8 cellular contexts compared by ENCODE assay signal in the genomic region with DNA sequence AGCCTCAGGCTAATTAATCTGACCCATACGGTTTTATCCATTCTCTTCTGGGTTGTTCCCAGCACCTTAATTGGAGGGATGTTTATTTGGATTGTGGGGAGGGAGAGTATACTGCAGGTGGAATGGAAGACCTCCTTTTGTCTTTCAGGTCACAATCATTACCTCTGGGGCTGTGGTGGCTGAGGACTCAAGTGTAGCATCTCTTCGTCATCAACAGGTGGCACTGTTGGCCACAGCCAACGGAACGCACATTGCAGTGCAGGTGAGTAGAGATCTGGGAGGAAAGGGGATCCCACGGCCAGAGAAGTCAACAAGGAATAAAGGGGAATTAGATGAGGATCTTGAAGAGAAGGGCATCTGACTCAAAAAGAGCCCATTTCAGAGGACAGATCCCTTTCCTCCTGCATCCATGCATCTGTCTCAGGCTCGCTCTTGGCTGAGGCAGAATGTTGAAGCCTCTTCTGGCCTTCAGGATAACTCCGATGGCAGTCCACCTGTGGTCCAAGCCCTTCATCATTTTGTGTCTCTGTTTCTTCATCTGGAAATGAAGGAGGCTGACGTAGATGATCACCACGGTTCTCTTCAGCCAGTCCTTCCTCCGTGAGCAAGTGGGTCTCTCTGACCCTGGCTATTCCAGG. TPM values are rescaled to one million over a fixed set of nuclear protein-coding genes. Genes with fewer than 3 reads are reported as not detected.
A peak's percentile ranks its signal among the peaks of the same experiment; 100 is the strongest.
DNase-seq lines count a peak whose midpoint lies in the region; ATAC-seq, FAIRE-seq and TF ChIP-seq lines count a peak whose summit lies in the region.

No MANE protein-coding gene starts in this region.

- no peak overlapping the region for H3K27ac ChIP-seq in HepG2 (ENCODE audit: extremely low read length, insufficient read depth, low read length)

- no peaks in the 10 kb centered on the region for H3K9me3 Mint-ChIP-seq in type B pancreatic cell

- H3K36me3 Mint-ChIP-seq in type B pancreatic cell, result peaks cover 9% of the 10 kb centered on the region

- TF ChIP-seq CTCF in HepG2 (CRISPR knock-in tag; IDR thresholded peaks at IDR 0.05), result peak; percentile 96
- TF ChIP-seq CTCF in type B pancreatic cell (conservative IDR thresholded peaks at IDR 0.05), result peak; percentile 82

- TF ChIP-seq RAD21 in HepG2 (CRISPR knock-in tag; IDR thresholded peaks at IDR 0.05), result peak; percentile 71

- no peaks in the 10 kb centered on the region for H3K9me3 ChIP-seq in HepG2 (ENCODE audit: low read length)

- H3K4me3 Mint-ChIP-seq in type B pancreatic cell, result no peak overlapping the region

- CTCF ChIA-PET in HepG2 (lab: Yijun Ruan, JAX; ENCODE audit: low intra/inter-chr PET ratio, low total read pairs), result interaction anchor here (0.7 to 2.6 kb wide), 7 partner anchors 33 to 258 kb away, joined by 3 to 18 read pairs (median 3); partner anchors contain the start of genes PPARD and RPL10A

- ATAC-seq in HepG2, result peak; percentile 55
- no peak for ATAC-seq in HG02623 (IDR thresholded peaks at IDR 0.05; ENCODE audit: unreplicated experiment)

- no peak overlapping the region for H3K4me3 ChIP-seq in HepG2 (replicated peaks in 1 of 3; ENCODE audit: insufficient read depth in 1 of 3, low read depth in 2 of 3, low read length in 3 of 3)

- peak; percentile 100 for FAIRE-seq in HepG2 (lab: Jason Lieb, UNC)

- no peak overlapping the region for H2AFZ ChIP-seq in HepG2 (ENCODE audit: low read length)

- no peak for TF ChIP-seq POLR2A in HepG2 (IDR thresholded peaks at IDR 0.05; ENCODE audit: insufficient read depth in 1 of 2, low read depth in 2 of 2, low read length in 2 of 2)

- no TSS peak for BruUV-seq in HepG2 (replicated peaks; lab: Mats Ljungman, UMichigan)

- in situ Hi-C loops in HepG2 (cut with HindIII; ENCODE audit: extremely low pct_ligation_motif_present, low pct_unique_long_range_greater_than_20kb), result no loop called here

- no peaks in the 10 kb centered on the region for H3K27me3 Mint-ChIP-seq in type B pancreatic cell

- peaks cover under 1% of the 10 kb centered on the region for H3K4me1 Mint-ChIP-seq in type B pancreatic cell (ENCODE audit: unreplicated experiment)

- no peak overlapping the region for H3K9ac ChIP-seq in HepG2 (ENCODE audit: insufficient read depth, low read depth, low read length)

- H3K27ac Mint-ChIP-seq in type B pancreatic cell, result peak overlapping the region; percentile 10

- TF ChIP-seq EP300 in HepG2 (IDR thresholded peaks at IDR 0.05; ENCODE audit: low read depth in 2 of 2, low read length in 2 of 2), result no peak
- TF ChIP-seq EP300 in HepG2 (CRISPR knock-in tag; IDR thresholded peaks at IDR 0.05; ENCODE audit: borderline replicate concordance), result no peak

- intact Hi-C loops in HepG2 (cut with micrococcal nuclease; ENCODE audit: unreplicated experiment) (loop anchor here (10.0 kb wide), 1 partner anchor 440 kb away; the partner anchor contains the start of gene ARMC12), posterior vena cava (cut with DNase I) (no loop called here)

- no peaks in the 10 kb centered on the region for H3K27me3 ChIP-seq in HepG2 (ENCODE audit: control insufficient read depth in 1 of 2, insufficient read depth in 2 of 2, low read length in 2 of 2)

- POLR2A ChIA-PET in HepG2 (lab: Yijun Ruan, JAX), result interaction anchor here (0.6 to 1.2 kb wide), 2 partner anchors 11 to 123 kb away, joined by 3 read pairs; no protein-coding TSS in a partner anchor

- 50% methylated on average over 10 of the region's 10 CpGs for WGBS in HepG2 (ENCODE audit: low lambda C conversion rate)

- H4K20me1 ChIP-seq in HepG2 (ENCODE audit: insufficient read depth, low read length), result no peaks in the 10 kb centered on the region

- no peaks in the 10 kb centered on the region for H3K79me2 ChIP-seq in HepG2 (ENCODE audit: insufficient read depth, low read length)

- DNase-seq in ELF-1 (ENCODE audit: low read depth, low spot score) (peak; percentile 66), LHCN-M2 (ENCODE audit: low read depth) (peak; percentile 9), T-helper 1 cell (peak in 3 of 5 donors; percentile 40 to 66 (median 47)), HepG2 (ENCODE audit: low spot score) (peak; percentile 62), type B pancreatic cell (ENCODE audit: extremely low spot score, unreplicated experiment) (no peak), posterior vena cava (ENCODE audit: low spot score) (no peak)
- DNase-seq in central memory CD4-positive, alpha-beta T cell, result peak; percentile 39

- H3K4me1 ChIP-seq in HepG2 (ENCODE audit: insufficient read depth, low read length), result peaks cover 20% of the 10 kb centered on the region

- H3K4me2 ChIP-seq in HepG2 (ENCODE audit: low read depth, low read length), result no peak overlapping the region

- peaks cover 11 to 24% of the 10 kb centered on the region in 2 experiments; a peak in 4 of 5 replicates for H3K36me3 ChIP-seq in HepG2 (replicated peaks in 1 of 2; ENCODE audit: control insufficient read depth in 1 of 2, insufficient read depth in 2 of 2, low read length in 2 of 2)

RNA-seq across cellular contexts. Expression of gene DEF6, which starts 3.2 kb away (rescaled TPM):
- total RNA-seq in LHCN-M2 (2014; rRNA removed) (0.06 and 0.13 TPM in 2 replicates), HepG2 (2016; rRNA removed; fragmentation: Illumina TruSeq; extraction: Trizol) (9.6 and 10.0 TPM in 2 replicates), type B pancreatic cell (ENCODE audit: low replicate concordance) (6.2 and 12.1 TPM in 2 replicates), posterior vena cava (1 to 10 TPM; 5.5 to 6.0 TPM)
- 0.10 TPM for polyA plus RNA-seq in LHCN-M2 (2012)
- total RNA-seq in HepG2 (2016; cell fraction: cytosol; rRNA removed; fragmentation: Illumina TruSeq; extraction: Trizol; ENCODE audit: low read depth), result 1.9 and 2.1 TPM in 2 replicates
- 8.6 and 9.7 TPM in 2 replicates for total RNA-seq in HepG2 (2016; cell fraction: insoluble cytoplasmic fraction; rRNA removed; fragmentation: Illumina TruSeq; extraction: Trizol)
- 4.0 TPM in 2 replicates for total RNA-seq in HepG2 (2016; cell fraction: membrane; rRNA removed; fragmentation: Illumina TruSeq; extraction: Trizol)
- total RNA-seq in HepG2 (2016; cell fraction: nucleus; rRNA removed; fragmentation: Illumina TruSeq; extraction: Trizol), result 10.5 and 10.6 TPM in 2 replicates
- polyA plus RNA-seq in HepG2 (2011; rRNA removed), result 5.2 and 7.4 TPM in 2 replicates
- 4.6 and 6.6 TPM in 2 replicates for polyA plus RNA-seq in HepG2 (2011; cell fraction: cytosol; rRNA removed)
- 18.1 and 24.9 TPM in 2 replicates for polyA plus RNA-seq in HepG2 (2011; cell fraction: nucleus; rRNA removed)
- polyA plus RNA-seq in HepG2 (2012), result 2.9 and 3.2 TPM in 2 replicates
- polyA plus RNA-seq in HepG2 (2016; cell fraction: cytosol; fragmentation: Illumina TruSeq; extraction: Trizol; ENCODE audit: low read depth), result 1.6 and 1.7 TPM in 2 replicates
- 7.5 and 7.7 TPM in 2 replicates for polyA plus RNA-seq in HepG2 (2016; cell fraction: insoluble cytoplasmic fraction; fragmentation: Illumina TruSeq; extraction: Trizol; ENCODE audit: low read depth)
- polyA plus RNA-seq in HepG2 (2016; cell fraction: membrane; fragmentation: Illumina TruSeq; extraction: Trizol; ENCODE audit: low read depth), result 3.6 TPM in 2 replicates
- polyA plus RNA-seq in HepG2 (2016; cell fraction: nucleus; fragmentation: Illumina TruSeq; extraction: Trizol; ENCODE audit: insufficient read depth, low read depth), result 24.8 and 26.1 TPM in 2 replicates
- polyA minus RNA-seq in HepG2 (2011; rRNA and poly(A)+ RNA removed; ENCODE audit: low replicate concordance), result 0.30 and 9.6 TPM in 2 replicates
- 2.5 and 2.7 TPM in 2 replicates for polyA minus RNA-seq in HepG2 (2011; cell fraction: cytosol; rRNA and poly(A)+ RNA removed)
- 4.6 and 5.2 TPM in 2 replicates for polyA minus RNA-seq in HepG2 (2011; cell fraction: nucleus; rRNA and poly(A)+ RNA removed)

RNA-seq across cellular contexts. Expression of gene ZNF76, which starts 34.9 kb away (rescaled TPM):
- total RNA-seq in LHCN-M2 (2014; rRNA removed) (22.2 and 26.8 TPM in 2 replicates), HepG2 (2016; rRNA removed; fragmentation: Illumina TruSeq; extraction: Trizol) (11.8 and 13.2 TPM in 2 replicates), type B pancreatic cell (ENCODE audit: low replicate concordance) (25.3 and 37.3 TPM in 2 replicates), posterior vena cava (10 to 100 TPM; 23.1 to 29.6 TPM)
- 19.2 TPM for polyA plus RNA-seq in LHCN-M2 (2012)
- total RNA-seq in HepG2 (2016; cell fraction: cytosol; rRNA removed; fragmentation: Illumina TruSeq; extraction: Trizol; ENCODE audit: low read depth), result 11.7 and 12.1 TPM in 2 replicates
- total RNA-seq in HepG2 (2016; cell fraction: insoluble cytoplasmic fraction; rRNA removed; fragmentation: Illumina TruSeq; extraction: Trizol), result 9.9 and 12.7 TPM in 2 replicates
- 21.8 and 26.0 TPM in 2 replicates for total RNA-seq in HepG2 (2016; cell fraction: membrane; rRNA removed; fragmentation: Illumina TruSeq; extraction: Trizol)
- 9.5 and 10.9 TPM in 2 replicates for total RNA-seq in HepG2 (2016; cell fraction: nucleus; rRNA removed; fragmentation: Illumina TruSeq; extraction: Trizol)
- 26.4 and 28.2 TPM in 2 replicates for polyA plus RNA-seq in HepG2 (2011; rRNA removed)
- 9.0 and 14.0 TPM in 2 replicates for polyA plus RNA-seq in HepG2 (2011; cell fraction: cytosol; rRNA removed)
- 128 and 139 TPM in 2 replicates for polyA plus RNA-seq in HepG2 (2011; cell fraction: nucleus; rRNA removed)
- polyA plus RNA-seq in HepG2 (2012), result 15.4 and 17.3 TPM in 2 replicates
- polyA plus RNA-seq in HepG2 (2016; cell fraction: cytosol; fragmentation: Illumina TruSeq; extraction: Trizol; ENCODE audit: low read depth), result 10.6 and 13.2 TPM in 2 replicates
- polyA plus RNA-seq in HepG2 (2016; cell fraction: insoluble cytoplasmic fraction; fragmentation: Illumina TruSeq; extraction: Trizol; ENCODE audit: low read depth), result 14.5 and 16.3 TPM in 2 replicates
- 22.8 and 27.0 TPM in 2 replicates for polyA plus RNA-seq in HepG2 (2016; cell fraction: membrane; fragmentation: Illumina TruSeq; extraction: Trizol; ENCODE audit: low read depth)
- polyA plus RNA-seq in HepG2 (2016; cell fraction: nucleus; fragmentation: Illumina TruSeq; extraction: Trizol; ENCODE audit: insufficient read depth, low read depth), result 38.8 and 39.0 TPM in 2 replicates
- polyA minus RNA-seq in HepG2 (2011; rRNA and poly(A)+ RNA removed; ENCODE audit: low replicate concordance), result 25.8 and 37.6 TPM in 2 replicates
- 3.6 and 4.4 TPM in 2 replicates for polyA minus RNA-seq in HepG2 (2011; cell fraction: cytosol; rRNA and poly(A)+ RNA removed)
- 17.3 and 24.5 TPM in 2 replicates for polyA minus RNA-seq in HepG2 (2011; cell fraction: nucleus; rRNA and poly(A)+ RNA removed)

RNA-seq across cellular contexts. Expression of gene PPARD, which starts 47.9 kb away (rescaled TPM):
- 9.5 and 11.0 TPM in 2 replicates for total RNA-seq in LHCN-M2 (2014; rRNA removed)
- polyA plus RNA-seq in LHCN-M2 (2012), result 27.6 TPM
- total RNA-seq in HepG2 (2016; rRNA removed; fragmentation: Illumina TruSeq; extraction: Trizol), result 5.8 and 6.1 TPM in 2 replicates
- 2.7 and 2.8 TPM in 2 replicates for total RNA-seq in HepG2 (2016; cell fraction: cytosol; rRNA removed; fragmentation: Illumina TruSeq; extraction: Trizol; ENCODE audit: low read depth)
- total RNA-seq in HepG2 (2016; cell fraction: insoluble cytoplasmic fraction; rRNA removed; fragmentation: Illumina TruSeq; extraction: Trizol), result 4.8 and 5.7 TPM in 2 replicates
- 6.6 and 7.6 TPM in 2 replicates for total RNA-seq in HepG2 (2016; cell fraction: membrane; rRNA removed; fragmentation: Illumina TruSeq; extraction: Trizol)
- total RNA-seq in HepG2 (2016; cell fraction: nucleus; rRNA removed; fragmentation: Illumina TruSeq; extraction: Trizol), result 3.7 and 4.7 TPM in 2 replicates
- 13.3 and 16.2 TPM in 2 replicates for polyA plus RNA-seq in HepG2 (2011; rRNA removed)
- polyA plus RNA-seq in HepG2 (2011; cell fraction: cytosol; rRNA removed), result 11.1 and 13.7 TPM in 2 replicates
- polyA plus RNA-seq in HepG2 (2011; cell fraction: nucleus; rRNA removed), result 26.3 and 29.6 TPM in 2 replicates
- 10.1 and 11.2 TPM in 2 replicates for polyA plus RNA-seq in HepG2 (2012)
- polyA plus RNA-seq in HepG2 (2016; cell fraction: cytosol; fragmentation: Illumina TruSeq; extraction: Trizol; ENCODE audit: low read depth), result 1.9 and 2.4 TPM in 2 replicates
- 7.9 and 11.5 TPM in 2 replicates for polyA plus RNA-seq in HepG2 (2016; cell fraction: insoluble cytoplasmic fraction; fragmentation: Illumina TruSeq; extraction: Trizol; ENCODE audit: low read depth)
- 7.6 and 8.0 TPM in 2 replicates for polyA plus RNA-seq in HepG2 (2016; cell fraction: membrane; fragmentation: Illumina TruSeq; extraction: Trizol; ENCODE audit: low read depth)
- 16.8 and 19.6 TPM in 2 replicates for polyA plus RNA-seq in HepG2 (2016; cell fraction: nucleus; fragmentation: Illumina TruSeq; extraction: Trizol; ENCODE audit: insufficient read depth, low read depth)
- 8.4 and 18.8 TPM in 2 replicates for polyA minus RNA-seq in HepG2 (2011; rRNA and poly(A)+ RNA removed; ENCODE audit: low replicate concordance)
- polyA minus RNA-seq in HepG2 (2011; cell fraction: cytosol; rRNA and poly(A)+ RNA removed), result 6.6 and 6.9 TPM in 2 replicates
- polyA minus RNA-seq in HepG2 (2011; cell fraction: nucleus; rRNA and poly(A)+ RNA removed), result 5.6 and 5.7 TPM in 2 replicates
- total RNA-seq in type B pancreatic cell (ENCODE audit: low replicate concordance), result 21.9 and 27.1 TPM in 2 replicates
- 10 to 100 TPM; 16.3 to 19.8 TPM for total RNA-seq in posterior vena cava

Comparison
In these comparisons a context has a peak if more than half of its experiments do, and no peak if none do; other contexts are left out.
1. DNase-seq: peak in ELF-1 (single experiment), LHCN-M2 (single experiment), T-helper 1 cell (3 of 5), central memory CD4-positive, alpha-beta T cell (single experiment) and HepG2 (single experiment); none in type B pancreatic cell (single experiment) and posterior vena cava (single experiment).